ENCODE assay signal across 10 cellular contexts in the genomic region with DNA sequence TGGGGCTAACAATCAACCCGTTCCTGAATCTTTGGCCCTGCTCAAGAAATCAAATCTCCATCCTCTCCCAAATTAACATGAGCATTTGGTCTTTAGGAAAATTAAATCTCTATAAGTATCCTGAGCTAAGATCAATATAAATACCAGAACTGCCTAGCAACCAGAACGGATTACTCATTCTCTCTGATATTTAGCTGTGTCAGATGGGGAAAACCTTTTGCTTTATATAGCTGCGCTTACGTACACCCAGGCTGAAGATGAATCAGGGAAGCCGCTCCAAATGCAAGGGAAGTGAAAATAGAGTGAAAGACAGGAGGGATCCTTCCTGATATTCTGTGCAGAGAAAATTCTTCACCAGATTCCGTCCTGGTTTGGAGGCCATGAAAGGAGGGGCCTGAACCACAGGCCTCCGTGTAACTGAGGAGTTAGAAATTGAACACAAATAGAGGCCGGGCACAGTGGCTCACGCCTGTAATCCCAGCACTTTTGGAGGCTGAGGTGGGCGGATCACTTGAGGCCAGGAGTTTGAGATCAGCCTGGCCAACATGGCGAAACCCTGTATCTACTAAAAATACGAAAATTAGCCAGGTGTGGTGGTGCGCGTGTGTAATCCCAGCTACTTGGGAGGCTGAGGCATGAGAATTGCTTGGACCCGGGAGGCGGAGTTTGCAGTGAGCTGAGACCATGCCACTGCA. TPM values are rescaled to one million over a fixed set of nuclear protein-coding genes. Genes with fewer than 3 reads are reported as not detected.
DNase-seq lines count a peak whose midpoint lies in the region; ATAC-seq and TF ChIP-seq lines count a peak whose summit lies in the region.
"Had no signal": no experiment of that assay in that cellular context is flagged by ENCODE, and none has a peak within 500 bp of the region (broad histone marks: within the 10 kb centered on the region; RNA-seq: fewer than 3 reads in every experiment).

No MANE protein-coding gene starts in this region.

- intact Hi-C loops in Panc1 (cut with micrococcal nuclease; ENCODE audit: unreplicated experiment), result loop anchor here (5.0 kb wide), 1 partner anchor 78 kb away; no protein-coding TSS in a partner anchor
- intact Hi-C loops in esophagus muscularis mucosa (cut with DNase I), result no loop called here

- TF ChIP-seq POLR2A in esophagus muscularis mucosa (IDR thresholded peaks at IDR 0.05; ENCODE audit: low read depth), result no peak

- peaks cover 0 to 4% (median 0%) of the 10 kb centered on the region in 3 donors for H3K36me3 Mint-ChIP-seq in immature natural killer cell

- H3K27ac Mint-ChIP-seq in immature natural killer cell, result no peak overlapping the region
- H3K27ac Mint-ChIP-seq: activated CD4-positive, alpha-beta T cell treated with anti-CD3 and anti-CD28 coated beads, Interleukin-2, amount 10 ng/mL, durations not matched to agents 7 days and 5 days had no signal

- H3K27ac ChIP-seq in Panc1 (ENCODE audit: low read length) (no peak overlapping the region), esophagus muscularis mucosa (replicated peaks in 1 of 4) (peak overlapping the region; percentile 80 to 87 (median 82))

- CTCF ChIA-PET in Panc1 (lab: Charles Lee), result interaction anchor here (0.8 to 0.9 kb wide), 2 partner anchors 27 to 33 kb away, joined by 3 read pairs; no protein-coding TSS in a partner anchor

- WGBS in esophagus muscularis mucosa, result 53% methylated on average over 16 of the region's 16 CpGs

- TF ChIP-seq CTCF in Panc1 (IDR thresholded peaks at IDR 0.05) (no peak), esophagus muscularis mucosa (IDR thresholded peaks at IDR 0.05) (no peak)

- no peaks in the 10 kb centered on the region for H3K36me3 ChIP-seq in Panc1 (ENCODE audit: control insufficient read depth, insufficient read depth, low read length)
- no peaks in the 10 kb centered on the region for H3K36me3 ChIP-seq in esophagus muscularis mucosa

- H3K9me3 ChIP-seq in Panc1 (ENCODE audit: control insufficient read depth, insufficient read depth, low read depth, low read length) (no peaks in the 10 kb centered on the region), esophagus muscularis mucosa (no peaks in the 10 kb centered on the region)

- no peak for TF ChIP-seq EP300 in esophagus muscularis mucosa (IDR thresholded peaks at IDR 0.05)

- no TSS peak for BruUV-seq in Panc1 (replicated peaks; lab: Mats Ljungman, UMichigan)

- in situ Hi-C loops in Panc1 (cut with HindIII; ENCODE audit: low pct_unique_long_range_greater_than_20kb, low sequenced_read_pairs), result no loop called here

- H3K4me1 ChIP-seq in Panc1 (ENCODE audit: control insufficient read depth, insufficient read depth, low read length) (peaks cover 21% of the 10 kb centered on the region), esophagus muscularis mucosa (peaks cover 10 to 40% (median 37%) of the 10 kb centered on the region in 4 donors)

- no peaks in the 10 kb centered on the region for H3K9me3 Mint-ChIP-seq in immature natural killer cell
- H3K9me3 Mint-ChIP-seq: activated CD4-positive, alpha-beta T cell treated with anti-CD3 and anti-CD28 coated beads, Interleukin-2, amount 10 ng/mL, durations not matched to agents 7 days and 5 days had no signal

- H3K4me3 ChIP-seq in Panc1 (ENCODE audit: low read depth in 2 of 2, low read length in 2 of 2) (no peak overlapping the region), esophagus muscularis mucosa (peak overlapping the region in 1 of 4 donors; percentile 20)

- peak; percentile 38; the same call in 1 of the 2 replicates for ATAC-seq in Panc1
- ATAC-seq in HG03378 (IDR thresholded peaks at IDR 0.05; ENCODE audit: unreplicated experiment), result no peak
- ATAC-seq in HG03521 (IDR thresholded peaks at IDR 0.05; ENCODE audit: unreplicated experiment), result no peak

- H3K4me1 Mint-ChIP-seq in immature natural killer cell, result peaks cover 12 to 14% of the 10 kb centered on the region in 2 donors

- POLR2A ChIA-PET in Panc1 (lab: Charles Lee), result no interaction called here

- peaks cover 5 to 12% (median 6%) of the 10 kb centered on the region in 3 donors for H3K27me3 Mint-ChIP-seq in immature natural killer cell (ENCODE audit: low read depth in 3 of 3)

- H3K27me3 ChIP-seq in Panc1 (ENCODE audit: control insufficient read depth, insufficient read depth, low read length) (no peaks in the 10 kb centered on the region), esophagus muscularis mucosa (no peaks in the 10 kb centered on the region)

- no peak overlapping the region for H3K4me3 Mint-ChIP-seq in immature natural killer cell
- H3K4me3 Mint-ChIP-seq: activated CD4-positive, alpha-beta T cell treated with anti-CD3 and anti-CD28 coated beads, Interleukin-2, amount 10 ng/mL, durations not matched to agents 7 days and 5 days had no signal

- DNase-seq in Ammon's horn (ENCODE audit: low spot score) (peak; percentile 74), Panc1 (ENCODE audit: low read depth, low spot score) (no peak), esophagus muscularis mucosa (ENCODE audit: extremely low spot score) (no peak), occipital lobe (lab: John Stamatoyannopoulos, UW) (peak; percentile 9), immature natural killer cell (no peak), NCI-H1417 treated with DMSO at 0.1 percent for 48 hours (lab: John Stamatoyannopoulos, UW) (no peak)
- DNase-seq: activated CD4-positive, alpha-beta T cell treated with anti-CD3 and anti-CD28 coated beads, Interleukin-2, amount 10 ng/mL, durations not matched to agents 7 days and 5 days; NCI-H1105 treated with DMSO at 0.1 percent for 48 hours had no signal

RNA-seq across cellular contexts. Expression of a gene that starts 23.4 kb away (rescaled TPM):
- total RNA-seq in Panc1 (2021; ENCODE audit: unreplicated experiment) (148 TPM), esophagus muscularis mucosa (100 to 1,000 TPM in 3 of 4 donors, 10 to 100 TPM in 1; 84.3 to 140 (median 113) TPM), occipital lobe (125 TPM)
- polyA plus RNA-seq in Panc1 (2012; ENCODE audit: insufficient read length), result 94.8 TPM
- polyA plus RNA-seq in immature natural killer cell, result 100 to 1,000 TPM; 104 to 161 (median 135) TPM

RNA-seq across cellular contexts. Expression of a gene that starts 27.5 kb away (rescaled TPM):
- total RNA-seq in Panc1 (2021; ENCODE audit: unreplicated experiment), result 129 TPM
- polyA plus RNA-seq in Panc1 (2012; ENCODE audit: insufficient read length), result 156 TPM
- total RNA-seq in esophagus muscularis mucosa, result 10 to 100 TPM; 35.3 to 71.4 (median 46.3) TPM
- 25.4 TPM for total RNA-seq in occipital lobe
- 10 to 100 TPM in 1 of 3 donors, 1 to 10 TPM in 2; 3.2 to 21.9 (median 9.3) TPM for polyA plus RNA-seq in immature natural killer cell

Comparison
In these comparisons a context has a peak if more than half of its experiments do, and no peak if none do; other contexts are left out.
1. DNase-seq: peak in Ammon's horn (single experiment) and occipital lobe (single experiment); none in Panc1 (single experiment), esophagus muscularis mucosa (single experiment), immature natural killer cell (0 of 3) and NCI-H1417 treated with DMSO at 0.1 percent for 48 hours (single experiment).